ENCODE assay signal across 18 cellular contexts in the genomic region with DNA sequence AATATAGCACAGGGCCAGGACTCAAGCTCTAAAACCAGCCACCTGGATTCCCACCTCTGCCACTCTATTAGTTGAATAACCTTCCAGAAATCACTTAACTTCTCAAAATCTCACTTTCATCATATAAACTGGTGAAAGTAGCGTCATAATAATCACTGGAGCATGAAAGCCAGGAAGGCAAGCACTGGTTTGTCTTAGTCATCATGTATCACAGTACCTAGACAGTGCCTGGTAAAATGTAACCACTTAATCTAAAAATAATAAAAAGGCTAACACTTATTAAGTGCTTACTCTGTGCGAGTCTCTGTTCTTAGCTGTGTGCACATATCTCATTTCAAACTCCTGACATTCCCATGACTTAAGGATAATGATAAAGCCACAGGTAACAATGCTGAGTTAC.
DNase-seq lines count a peak whose midpoint lies in the region; ATAC-seq lines count a peak whose summit lies in the region.
"Had no signal": no experiment of that assay in that cellular context is flagged by ENCODE, and none has a peak within 500 bp of the region (broad histone marks: within the 10 kb centered on the region; RNA-seq: fewer than 3 reads in every experiment).

No MANE protein-coding gene starts in this region.

- DNase-seq in Caki2 (ENCODE audit: low read depth) (peak; percentile 84), glomerular visceral epithelial cell (ENCODE audit: extremely low spot score) (peak; percentile 41), anterior cingulate cortex (lab: John Stamatoyannopoulos, UW) (no peak), COR-L47 (lab: John Stamatoyannopoulos, UW) (no peak), hippocampal formation (lab: John Stamatoyannopoulos, UW) (no peak)
- DNase-seq in stimulated activated CD4-positive, alpha-beta T cell treated with anti-CD3 and anti-CD28 coated beads, Interleukin-1b, Interleukin-23, amount 100 ng/mL, for 48 hours: no peak
- DNase-seq: CD4-positive, alpha-beta memory T cell; H7; NCI-H1048; NCI-H1694 treated with DMSO at 0.1 percent for 48 hours; NCI-H226; NCI-H526; OCI-M1; T-cell; T1000 had no signal

- in situ Hi-C loops in Caki2 (cut with HindIII; ENCODE audit: low pct_unique_long_range_greater_than_20kb, low sequenced_read_pairs): no loop called here

- ATAC-seq in GM18511 (IDR thresholded peaks at IDR 0.05; ENCODE audit: unreplicated experiment) (peak; percentile 62), HG03432 (IDR thresholded peaks at IDR 0.05; ENCODE audit: unreplicated experiment) (peak; percentile 65)
- ATAC-seq: K562, T-cell had no signal

Comparison
In these comparisons a context has a peak if more than half of its experiments do, and no peak if none do; other contexts are left out.
1. DNase-seq: peak in Caki2 (single experiment) and glomerular visceral epithelial cell (single experiment); none in anterior cingulate cortex (0 of 58), COR-L47 (single experiment), stimulated activated CD4-positive, alpha-beta T cell treated with anti-CD3 and anti-CD28 coated beads, Interleukin-1b, Interleukin-23, amount 100 ng/mL, for 48 hours (single experiment) and hippocampal formation (0 of 2).